8 cellular contexts compared by ENCODE assay signal in genomic region chr15:40238927-40239591, GRCh38. TPM values are rescaled to one million over a fixed set of nuclear protein-coding genes. Genes with fewer than 3 reads are reported as not detected.
A peak's percentile ranks its signal among the peaks of the same experiment; 100 is the strongest.
DNase-seq lines count a peak whose midpoint lies in the region; ATAC-seq and TF ChIP-seq lines count a peak whose summit lies in the region.

Gene PAK6 (plus strand): TSS chr15:40239063. CDS start chr15:40264786, 25,723 bp downstream.

- intact Hi-C loops in ascending aorta (cut with DNase I), result no loop called here
- intact Hi-C loops in sciatic nerve (cut with DNase I), result no loop called here

- H3K27me3 ChIP-seq in ascending aorta (no peaks in the 10 kb centered on the region), iPS DF 6.9 (ENCODE audit: control insufficient read depth, insufficient read depth, low read length) (no peaks in the 10 kb centered on the region)

- H3K27ac ChIP-seq in ascending aorta, result no peak within 1 kb of the TSS
- no peak within 1 kb of the TSS for H3K27ac ChIP-seq in iPS DF 6.9 (ENCODE audit: low read length)

- peak; percentile 51 for ATAC-seq in sciatic nerve
- no peak for ATAC-seq in GM21360 (IDR thresholded peaks at IDR 0.05; ENCODE audit: unreplicated experiment)

- H3K4me3 ChIP-seq in ascending aorta (peak within 1 kb of the TSS; percentile 60 to 61), iPS DF 6.9 (ENCODE audit: low read length) (peak within 1 kb of the TSS; percentile 17; the same call in 1 of the 2 replicates)

- no CpG with 5 or more reads among the region's 36 CpGs for WGBS in iPS DF 6.9 (ENCODE audit: insufficient coverage, insufficient read length)

- DNase-seq in activated naive CD4-positive, alpha-beta T cell treated with Interleukin-2 at 50 U/mL for 16 hours, result peak; percentile 39
- DNase-seq in activated naive CD4-positive, alpha-beta T cell (lab: John Stamatoyannopoulos, UW), result no peak
- DNase-seq in NCI-H69 (lab: John Stamatoyannopoulos, UW) (peak; percentile 82), ascending aorta (ENCODE audit: low spot score in 2 of 2) (peak in 1 of 2 donors; percentile 57), iPS DF 6.9 (ENCODE audit: low read depth, low spot score) (no peak), sciatic nerve (ENCODE audit: low spot score) (peak; percentile 56), NCI-H187 (lab: John Stamatoyannopoulos, UW) (no peak)

- TF ChIP-seq CTCF in ascending aorta (IDR thresholded peaks at IDR 0.05), result no peak

- H3K4me1 ChIP-seq in ascending aorta (peaks cover 0 to 2% of the 10 kb centered on the region in 2 donors), iPS DF 6.9 (ENCODE audit: control insufficient read depth, insufficient read depth, low read length) (peaks cover 9% of the 10 kb centered on the region)

- no peaks in the 10 kb centered on the region for H3K36me3 ChIP-seq in ascending aorta
- H3K36me3 ChIP-seq in iPS DF 6.9 (ENCODE audit: control insufficient read depth, insufficient read depth, low read length), result no peaks in the 10 kb centered on the region

- no peaks in the 10 kb centered on the region for H3K9me3 ChIP-seq in ascending aorta
- no peaks in the 10 kb centered on the region for H3K9me3 ChIP-seq in iPS DF 6.9 (ENCODE audit: control insufficient read depth, insufficient read depth, low read length)

RNA-seq across cellular contexts. Expression of gene PAK6, which starts in this region (rescaled TPM):
- total RNA-seq in ascending aorta (not detected), sciatic nerve (0.31 TPM)

Comparison
In these comparisons a context has a peak if more than half of its experiments do, and no peak if none do; other contexts are left out.
1. DNase-seq: peak in activated naive CD4-positive, alpha-beta T cell treated with Interleukin-2 at 50 U/mL for 16 hours (single experiment) and NCI-H69 (single experiment); none in activated naive CD4-positive, alpha-beta T cell (0 of 4), iPS DF 6.9 (single experiment) and NCI-H187 (0 of 2).
2. Peak in DNase-seq and ATAC-seq in sciatic nerve; RNA of the gene not detected or under 1 TPM.